ENCODE assay signal across 16 cellular contexts in the genomic region with DNA sequence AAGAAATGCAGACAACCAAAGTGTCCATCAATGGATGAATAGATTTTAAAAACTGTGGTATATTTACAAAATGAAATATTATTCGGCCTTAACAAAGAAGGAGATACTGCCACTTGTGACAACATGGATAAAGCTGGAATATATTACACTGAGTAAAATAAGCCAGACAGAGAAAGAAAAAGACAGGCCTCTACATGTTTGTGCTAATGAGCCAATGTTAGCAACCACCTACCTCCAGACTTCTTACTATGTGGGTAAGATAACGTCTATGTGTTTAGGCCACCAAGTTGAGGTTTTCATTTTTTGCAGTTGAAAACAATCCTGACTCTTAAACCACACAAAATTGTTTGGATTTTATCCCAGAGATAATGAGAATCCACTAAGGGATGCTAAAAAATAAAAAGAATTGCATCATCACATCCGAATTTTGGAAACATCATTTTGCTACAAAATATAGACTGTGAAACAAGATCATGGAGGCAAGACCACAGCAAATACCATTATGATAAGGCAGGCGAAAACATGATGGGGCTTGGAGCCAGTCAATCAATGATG. TPM values are rescaled to one million over a fixed set of nuclear protein-coding genes. Genes with fewer than 3 reads are reported as not detected.
A peak's percentile ranks its signal among the peaks of the same experiment; 100 is the strongest.
DNase-seq lines count a peak whose midpoint lies in the region; TF ChIP-seq lines count a peak whose summit lies in the region.
"Had no signal": no experiment of that assay in that cellular context is flagged by ENCODE, and none has a peak within 500 bp of the region (broad histone marks: within the 10 kb centered on the region; RNA-seq: fewer than 3 reads in every experiment).

No MANE protein-coding gene starts in this region.

- POLR2A ChIA-PET in MCF 10A (lab: Yijun Ruan, JAX): no interaction called here

- TF ChIP-seq CTCF in mammary epithelial cell (conservative IDR thresholded peaks at IDR 0.05 in 1 of 2, IDR thresholded peaks at IDR 0.05 in 1 of 2; ENCODE audit: extremely low read depth in 1 of 2, insufficient read depth in 1 of 2, low read depth in 1 of 2, low read length in 2 of 2): no peak
- TF ChIP-seq CTCF in MCF 10A (IDR thresholded peaks at IDR 0.05; ENCODE audit: unreplicated experiment): no peak
- no peak for TF ChIP-seq CTCF in fibroblast of villous mesenchyme (IDR thresholded peaks at IDR 0.05; ENCODE audit: insufficient read depth, low read depth, low read length)

- no peak overlapping the region for H3K9ac ChIP-seq in mammary epithelial cell (ENCODE audit: insufficient read depth, low read length)
- H3K9ac ChIP-seq: KMS-11 had no signal

- no peaks in the 10 kb centered on the region for H3K27me3 Mint-ChIP-seq in MCF 10A (ENCODE audit: insufficient read depth, unreplicated experiment)
- H3K27me3 Mint-ChIP-seq: CD4-positive, alpha-beta T cell had no signal

- peaks cover 8% of the 10 kb centered on the region for H3K4me1 Mint-ChIP-seq in MCF 10A (ENCODE audit: insufficient read depth, unreplicated experiment)

- peak; percentile 60 for DNase-seq in mammary epithelial cell
- DNase-seq in MCF 10A (ENCODE audit: unreplicated experiment): no peak
- DNase-seq in astrocyte of the hippocampus (ENCODE audit: low read depth, low spot score): peak; percentile 68
- peak; percentile 31 for DNase-seq in fibroblast of villous mesenchyme (ENCODE audit: low read depth)
- no peak for DNase-seq in NCI-H2029 treated with DMSO at 0.1 percent for 48 hours (lab: John Stamatoyannopoulos, UW)
- no peak for DNase-seq in D341Med (ENCODE audit: low spot score)
- DNase-seq in SKM-1 treated with dmso at 0.1 percent for 144 hours (lab: John Stamatoyannopoulos, UW; ENCODE audit: unreplicated experiment): no peak
- DNase-seq in substantia nigra (lab: John Stamatoyannopoulos, UW): no peak
- DNase-seq: CD4-positive, alpha-beta T cell; EL; NCI-H1417 treated with DMSO at 0.1 percent for 48 hours; NCI-H187 treated with DMSO at 0.1 percent for 48 hours; NCI-H226; NCI-H524 treated with DMSO at 0.1 percent for 48 hours had no signal

- H3K27ac ChIP-seq in mammary epithelial cell (ENCODE audit: insufficient read depth, low read depth, low read length): no peak overlapping the region
- H3K27ac ChIP-seq in substantia nigra (ENCODE audit: low read depth, low read length, poor library complexity, severe bottlenecking): no peak overlapping the region
- H3K27ac ChIP-seq: 22Rv1, KMS-11 had no signal

- H3K36me3 ChIP-seq in mammary epithelial cell (ENCODE audit: insufficient read depth, low read length): peaks cover 5% of the 10 kb centered on the region

- H4K20me1 ChIP-seq in mammary epithelial cell (ENCODE audit: insufficient read depth, low read length): no peaks in the 10 kb centered on the region

- in situ Hi-C loops in mammary epithelial cell (cut with MboI; ENCODE audit: low sequenced_read_pairs in 2 of 2): no loop called here

- H3K4me3 ChIP-seq in mammary epithelial cell (replicated peaks in 1 of 3; ENCODE audit: insufficient read depth in 1 of 3, low read depth in 2 of 3, low read length in 3 of 3) (no peak overlapping the region), fibroblast of villous mesenchyme (ENCODE audit: low read depth, low read length) (no peak overlapping the region)

- no peaks in the 10 kb centered on the region for H3K27me3 ChIP-seq in mammary epithelial cell (ENCODE audit: insufficient read depth, low read length)

- H3K4me1 ChIP-seq in mammary epithelial cell (ENCODE audit: insufficient read depth, low read length): peaks cover 19% of the 10 kb centered on the region

- H3K79me2 ChIP-seq in mammary epithelial cell (ENCODE audit: insufficient read depth, low read length): peaks cover 21% of the 10 kb centered on the region

- CTCF ChIA-PET in mammary epithelial cell (lab: Charles Lee; ENCODE audit: low non-redundant PET) (no interaction called here), MCF 10A (lab: Yijun Ruan, JAX) (interaction anchor here (0.9 to 1.2 kb wide), 2 partner anchors 50 to 101 kb away, joined by 3 read pairs; no protein-coding TSS in a partner anchor)

- H3K4me3 Mint-ChIP-seq in MCF 10A (ENCODE audit: unreplicated experiment): no peak overlapping the region
- H3K4me3 Mint-ChIP-seq: CD4-positive, alpha-beta T cell had no signal

- dilution Hi-C loops in mammary epithelial cell (cut with HindIII; ENCODE audit: low sequenced_read_pairs): no loop called here

- H2AFZ ChIP-seq in mammary epithelial cell (ENCODE audit: low read depth, low read length): no peak overlapping the region

- H3K36me3 Mint-ChIP-seq in MCF 10A (ENCODE audit: insufficient read depth, unreplicated experiment): peaks cover 9% of the 10 kb centered on the region

- peak overlapping the region; percentile 37 for H3K4me2 ChIP-seq in mammary epithelial cell (ENCODE audit: insufficient read depth, low read depth, low read length)
- H3K4me2 ChIP-seq: KMS-11 had no signal

- 72% methylated on average over 4 of the region's 4 CpGs for WGBS in mammary epithelial cell (ENCODE audit: low coverage, missing lambda C conversion rate)

- intact Hi-C loops in mammary epithelial cell (cut with micrococcal nuclease) (no loop called here), MCF 10A (cut with micrococcal nuclease) (no loop called here)

- no peak overlapping the region for H3K27ac Mint-ChIP-seq in MCF 10A (ENCODE audit: low read depth, unreplicated experiment)
- H3K27ac Mint-ChIP-seq: CD4-positive, alpha-beta T cell had no signal

- no TSS peak for BruUV-seq in mammary epithelial cell (replicated peaks; lab: Mats Ljungman, UMichigan)
- no TSS peak for BruUV-seq in MCF 10A (replicated peaks; lab: Mats Ljungman, UMichigan)

- peaks cover 22% of the 10 kb centered on the region for H3K9me3 Mint-ChIP-seq in MCF 10A (ENCODE audit: unreplicated experiment)

- H3K9me3 ChIP-seq in mammary epithelial cell (replicated peaks; ENCODE audit: insufficient read depth, low read length): peaks cover 9% of the 10 kb centered on the region

RNA-seq across cellular contexts. Expression of gene EVA1A, which starts 47.0 kb away (rescaled TPM):
- total RNA-seq in mammary epithelial cell (10 to 100 TPM; 19.2 to 28.7 TPM), MCF 10A (2022) (7.6 and 14.4 TPM in 2 replicates), fibroblast of villous mesenchyme (44.9 and 48.3 TPM in 2 replicates)
- polyA plus RNA-seq in mammary epithelial cell: 28.0 TPM
- polyA minus RNA-seq in mammary epithelial cell: 37.7 TPM
- total RNA-seq: CD4-positive, alpha-beta T cell had no signal

Comparison
In these comparisons a context has a peak if more than half of its experiments do, and no peak if none do; other contexts are left out.
1. DNase-seq: peak in mammary epithelial cell (single experiment), astrocyte of the hippocampus (single experiment) and fibroblast of villous mesenchyme (single experiment); none in MCF 10A (single experiment), NCI-H2029 treated with DMSO at 0.1 percent for 48 hours (single experiment), D341Med (single experiment), SKM-1 treated with dmso at 0.1 percent for 144 hours (single experiment) and substantia nigra (0 of 49).